12 cellular contexts compared by ENCODE assay signal in genomic region chr15:99683000-99683670, GRCh38. TPM values are rescaled to one million over a fixed set of nuclear protein-coding genes. Genes with fewer than 3 reads are reported as not detected.
A peak's percentile ranks its signal among the peaks of the same experiment; 100 is the strongest.
DNase-seq lines count a peak whose midpoint lies in the region; ATAC-seq and TF ChIP-seq lines count a peak whose summit lies in the region.
"Had no signal": no experiment of that assay in that cellular context is flagged by ENCODE, and none has a peak within 500 bp of the region (broad histone marks: within the 10 kb centered on the region; RNA-seq: fewer than 3 reads in every experiment).

No MANE protein-coding gene starts in this region.

- CTCF ChIA-PET in activated CD4-positive, alpha-beta T cell treated with anti-CD3 and anti-CD28 coated beads, Interleukin-2, amount 10 ng/mL, durations not matched to agents 7 days and 5 days (lab: Charles Lee): no interaction called here

- H3K4me1 ChIP-seq in right cardiac atrium (ENCODE audit: control insufficient read depth, insufficient read depth, low read length): peaks cover 2% of the 10 kb centered on the region
- H3K4me1 ChIP-seq in subcutaneous abdominal adipose tissue (ENCODE audit: control insufficient read depth in 5 of 5, insufficient read depth in 5 of 5, low read length in 5 of 5): peaks cover 0 to 16% (median 4%) of the 10 kb centered on the region in 5 donors
- H3K4me1 ChIP-seq in breast epithelium: no peaks in the 10 kb centered on the region
- H3K4me1 ChIP-seq: colonic mucosa had no signal

- H3K9ac ChIP-seq in subcutaneous abdominal adipose tissue (ENCODE audit: low read length in 5 of 5): no peak overlapping the region

- peaks cover 31% of the 10 kb centered on the region for H3K9me3 Mint-ChIP-seq in activated CD4-positive, alpha-beta T cell treated with anti-CD3 and anti-CD28 coated beads, Interleukin-2, amount 10 ng/mL, durations not matched to agents 7 days and 5 days
- peaks cover 33% of the 10 kb centered on the region for H3K9me3 Mint-ChIP-seq in activated T-helper 2 cell treated with anti-CD3 and anti-CD28 coated beads, Interferon-gamma antibody, Interleukin-2, Interleukin-4, amounts not matched to agents 10 μg/mL and 5 μg/mL and 100 μg/mL, durations not matched to agents 14 hours and 24 hours and 36 hours

- WGBS in right cardiac atrium: 56% methylated on average over 9 of the region's 9 CpGs

- H3K9me3 ChIP-seq in right cardiac atrium (ENCODE audit: control insufficient read depth, low read length) (no peaks in the 10 kb centered on the region), subcutaneous abdominal adipose tissue (ENCODE audit: control insufficient read depth in 5 of 5, low read length in 5 of 5) (peaks cover 0 to 5% (median 0%) of the 10 kb centered on the region in 5 donors), breast epithelium (peaks cover 0 to 5% of the 10 kb centered on the region in 2 donors)
- H3K9me3 ChIP-seq: colonic mucosa had no signal

- POLR2A ChIA-PET in activated CD4-positive, alpha-beta T cell treated with anti-CD3 and anti-CD28 coated beads, Interleukin-2, amount 10 ng/mL, durations not matched to agents 7 days and 5 days (lab: Charles Lee): no interaction called here

- TF ChIP-seq CTCF in breast epithelium (IDR thresholded peaks at IDR 0.05): no peak

- peak overlapping the region; percentile 92 for H3K27ac ChIP-seq in right cardiac atrium (ENCODE audit: low read length)
- peak overlapping the region; percentile 52 for H3K27ac ChIP-seq in subcutaneous abdominal adipose tissue (ENCODE audit: low read depth, low read length)
- H3K27ac ChIP-seq in breast epithelium: peak overlapping the region in 1 of 2 donors; percentile 30
- H3K27ac ChIP-seq: colonic mucosa had no signal

- H3K36me3 ChIP-seq in subcutaneous abdominal adipose tissue (ENCODE audit: control insufficient read depth in 5 of 5, insufficient read depth in 5 of 5, low read length in 5 of 5) (peaks cover 8 to 40% (median 12%) of the 10 kb centered on the region in 5 donors), breast epithelium (no peaks in the 10 kb centered on the region)
- H3K36me3 ChIP-seq: colonic mucosa had no signal

- H3K27me3 ChIP-seq in right cardiac atrium (ENCODE audit: control insufficient read depth, insufficient read depth) (no peaks in the 10 kb centered on the region), subcutaneous abdominal adipose tissue (ENCODE audit: control insufficient read depth in 5 of 5, insufficient read depth in 4 of 5, low read length in 5 of 5) (no peaks in the 10 kb centered on the region), breast epithelium (no peaks in the 10 kb centered on the region)
- H3K27me3 ChIP-seq: colonic mucosa had no signal

- DNase-seq in activated CD4-positive, alpha-beta T cell treated with anti-CD3 and anti-CD28 coated beads, Interleukin-2, amount 10 ng/mL, durations not matched to agents 7 days and 5 days: peak; percentile 36
- no peak for DNase-seq in activated CD4-positive, alpha-beta T cell treated with anti-CD3 and anti-CD28 coated beads, Interleukin-2, amount 50 U/mL, for 4 hours
- DNase-seq in activated T-helper 2 cell treated with anti-CD3 and anti-CD28 coated beads, Interferon-gamma antibody, Interleukin-2, Interleukin-4, amounts not matched to agents 10 μg/mL and 5 μg/mL and 100 μg/mL, durations not matched to agents 14 hours and 24 hours and 36 hours (ENCODE audit: low spot score): no peak
- DNase-seq in right cardiac atrium (no peak), breast epithelium (ENCODE audit: low spot score in 2 of 2) (no peak), head of caudate nucleus (no peak), dedifferentiated amniotic fluid mesenchymal stem cell (ENCODE audit: extremely low spot score) (no peak)
- DNase-seq: colonic mucosa; NCI-H748 treated with DMSO at 0.1 percent for 48 hours; stimulated activated CD4-positive, alpha-beta T cell treated with anti-CD3 and anti-CD28 coated beads, Interleukin-4, amount 100 ng/mL, for 24 hours had no signal

- peak overlapping the region; percentile 83 for H3K27ac Mint-ChIP-seq in activated CD4-positive, alpha-beta T cell treated with anti-CD3 and anti-CD28 coated beads, Interleukin-2, amount 10 ng/mL, durations not matched to agents 7 days and 5 days
- H3K27ac Mint-ChIP-seq in activated T-helper 2 cell treated with anti-CD3 and anti-CD28 coated beads, Interferon-gamma antibody, Interleukin-2, Interleukin-4, amounts not matched to agents 10 μg/mL and 5 μg/mL and 100 μg/mL, durations not matched to agents 14 hours and 24 hours and 36 hours: peak overlapping the region; percentile 68

- H3K4me3 ChIP-seq in right cardiac atrium (ENCODE audit: low read length): no peak overlapping the region
- H3K4me3 ChIP-seq in subcutaneous abdominal adipose tissue (ENCODE audit: low read depth in 1 of 5, low read length in 5 of 5): no peak overlapping the region
- H3K4me3 ChIP-seq in breast epithelium: no peak overlapping the region
- H3K4me3 ChIP-seq: colonic mucosa had no signal

- peak overlapping the region; percentile 1 for H3K4me3 Mint-ChIP-seq in activated CD4-positive, alpha-beta T cell treated with anti-CD3 and anti-CD28 coated beads, Interleukin-2, amount 10 ng/mL, durations not matched to agents 7 days and 5 days
- H3K4me3 Mint-ChIP-seq in activated T-helper 2 cell treated with anti-CD3 and anti-CD28 coated beads, Interferon-gamma antibody, Interleukin-2, Interleukin-4, amounts not matched to agents 10 μg/mL and 5 μg/mL and 100 μg/mL, durations not matched to agents 14 hours and 24 hours and 36 hours (ENCODE audit: low read depth): no peak overlapping the region

- intact Hi-C loops in activated T-helper 2 cell treated with anti-CD3 and anti-CD28 coated beads, Interferon-gamma antibody, Interleukin-2, Interleukin-4, amounts not matched to agents 10 μg/mL and 5 μg/mL and 100 μg/mL, durations not matched to agents 14 hours and 24 hours and 36 hours (cut with micrococcal nuclease): no loop called here
- intact Hi-C loops in right cardiac atrium (cut with DNase I): no loop called here
- intact Hi-C loops in breast epithelium (cut with DNase I; ENCODE audit: low total_unique reads): no loop called here
- intact Hi-C loops in head of caudate nucleus (cut with DNase I): no loop called here

- no peaks in the 10 kb centered on the region for H3K27me3 Mint-ChIP-seq in activated CD4-positive, alpha-beta T cell treated with anti-CD3 and anti-CD28 coated beads, Interleukin-2, amount 10 ng/mL, durations not matched to agents 7 days and 5 days
- H3K27me3 Mint-ChIP-seq in activated T-helper 2 cell treated with anti-CD3 and anti-CD28 coated beads, Interferon-gamma antibody, Interleukin-2, Interleukin-4, amounts not matched to agents 10 μg/mL and 5 μg/mL and 100 μg/mL, durations not matched to agents 14 hours and 24 hours and 36 hours (ENCODE audit: low read depth): no peaks in the 10 kb centered on the region

- TF ChIP-seq POLR2A in breast epithelium (IDR thresholded peaks at IDR 0.05): no peak

- H3K36me3 Mint-ChIP-seq in activated CD4-positive, alpha-beta T cell treated with anti-CD3 and anti-CD28 coated beads, Interleukin-2, amount 10 ng/mL, durations not matched to agents 7 days and 5 days (ENCODE audit: low read depth): peaks cover 66% of the 10 kb centered on the region
- peaks cover 76% of the 10 kb centered on the region for H3K36me3 Mint-ChIP-seq in activated T-helper 2 cell treated with anti-CD3 and anti-CD28 coated beads, Interferon-gamma antibody, Interleukin-2, Interleukin-4, amounts not matched to agents 10 μg/mL and 5 μg/mL and 100 μg/mL, durations not matched to agents 14 hours and 24 hours and 36 hours (ENCODE audit: low read depth)

- peak; percentile 75 to 92 for ATAC-seq in right cardiac atrium
- ATAC-seq: HCT116 had no signal

- H3K4me1 Mint-ChIP-seq in activated CD4-positive, alpha-beta T cell treated with anti-CD3 and anti-CD28 coated beads, Interleukin-2, amount 10 ng/mL, durations not matched to agents 7 days and 5 days: peaks cover 23% of the 10 kb centered on the region
- H3K4me1 Mint-ChIP-seq in activated T-helper 2 cell treated with anti-CD3 and anti-CD28 coated beads, Interferon-gamma antibody, Interleukin-2, Interleukin-4, amounts not matched to agents 10 μg/mL and 5 μg/mL and 100 μg/mL, durations not matched to agents 14 hours and 24 hours and 36 hours (ENCODE audit: low read depth): peaks cover 15% of the 10 kb centered on the region

RNA-seq across cellular contexts. Expression of gene LYSMD4, which starts 50.1 kb away (rescaled TPM):
- total RNA-seq in activated CD4-positive, alpha-beta T cell treated with anti-CD3 and anti-CD28 coated beads, Interleukin-2, amount 10 ng/mL, durations not matched to agents 7 days and 5 days: 10 to 100 TPM; 10.9 to 11.1 TPM
- 6.8 and 7.6 TPM in 2 replicates for total RNA-seq in activated T-helper 2 cell treated with anti-CD3 and anti-CD28 coated beads, Interferon-gamma antibody, Interleukin-2, Interleukin-4, amounts not matched to agents 10 μg/mL and 5 μg/mL and 100 μg/mL, durations not matched to agents 14 hours and 24 hours and 36 hours
- total RNA-seq in right cardiac atrium: 10 to 100 TPM; 12.6 to 19.3 (median 15.7) TPM
- polyA plus RNA-seq in right cardiac atrium: 13.2 TPM
- 10 to 100 TPM; 12.1 to 16.0 (median 12.2) TPM for total RNA-seq in breast epithelium
